ENCODE assay signal across 1 cellular context in the genomic region with DNA sequence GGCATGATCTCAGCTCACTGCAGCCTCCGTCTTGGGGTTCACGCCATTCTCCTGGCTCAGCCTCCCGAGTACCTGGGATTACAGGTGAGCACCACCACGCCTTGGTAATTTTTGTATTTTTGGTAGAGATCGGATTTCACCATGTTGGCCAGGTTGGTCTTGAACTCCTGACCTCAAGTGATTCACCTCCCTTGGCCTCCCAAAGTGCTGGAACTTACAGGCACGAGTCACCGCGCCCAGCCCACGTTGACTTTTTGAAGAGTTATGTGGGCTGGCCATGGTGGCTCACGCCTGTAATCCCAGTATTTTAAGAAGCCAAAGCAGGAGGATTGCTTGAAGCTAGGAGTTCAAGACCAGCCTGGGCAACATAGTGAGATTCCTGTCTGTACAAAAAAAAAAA.
TF ChIP-seq lines count a peak whose summit lies in the region.

No MANE protein-coding gene starts in this region.

TF ChIP-seq in HepG2, 621 proteins besides CTCF, POLR2A, EP300 and RAD21:
- TF ChIP-seq ZNF33A (CRISPR knock-in tag; IDR thresholded peaks at IDR 0.05; ENCODE audit: borderline replicate concordance) (no peak), POLR2G (IDR thresholded peaks at IDR 0.05; ENCODE audit: low read depth, low read length) (no peak), FLYWCH1 (CRISPR knock-in tag; IDR thresholded peaks at IDR 0.05) (no peak), PRMT3 (CRISPR knock-in tag; IDR thresholded peaks at IDR 0.05; ENCODE audit: borderline replicate concordance, low read depth) (no peak), MTF2 (CRISPR knock-in tag; IDR thresholded peaks at IDR 0.05; ENCODE audit: borderline replicate concordance) (no peak), PHF20 (CRISPR knock-in tag; IDR thresholded peaks at IDR 0.05) (no peak), DMAP1 (CRISPR knock-in tag; IDR thresholded peaks at IDR 0.05) (no peak), BORCS8-MEF2B (CRISPR knock-in tag; IDR thresholded peaks at IDR 0.05) (no peak), ARID2 (CRISPR knock-in tag; IDR thresholded peaks at IDR 0.05; ENCODE audit: borderline replicate concordance) (no peak), MYNN (CRISPR knock-in tag; IDR thresholded peaks at IDR 0.05; ENCODE audit: low read depth) (no peak), RARG (CRISPR knock-in tag; IDR thresholded peaks at IDR 0.05; ENCODE audit: low read depth) (no peak), NFYB (CRISPR knock-in tag; IDR thresholded peaks at IDR 0.05) (no peak), DPF2 (CRISPR knock-in tag; IDR thresholded peaks at IDR 0.05; ENCODE audit: borderline replicate concordance, low read depth) (no peak), ZNF460 (CRISPR knock-in tag; IDR thresholded peaks at IDR 0.05; ENCODE audit: borderline replicate concordance) (no peak), RFXAP (CRISPR knock-in tag; IDR thresholded peaks at IDR 0.05; ENCODE audit: borderline replicate concordance) (no peak), HNF4G (IDR thresholded peaks at IDR 0.05; ENCODE audit: borderline replicate concordance, low read depth, low read length) (no peak), HNF4G (CRISPR knock-in tag; IDR thresholded peaks at IDR 0.05; ENCODE audit: borderline replicate concordance, low read depth) (no peak)
- TF ChIP-seq, protein P1, sequence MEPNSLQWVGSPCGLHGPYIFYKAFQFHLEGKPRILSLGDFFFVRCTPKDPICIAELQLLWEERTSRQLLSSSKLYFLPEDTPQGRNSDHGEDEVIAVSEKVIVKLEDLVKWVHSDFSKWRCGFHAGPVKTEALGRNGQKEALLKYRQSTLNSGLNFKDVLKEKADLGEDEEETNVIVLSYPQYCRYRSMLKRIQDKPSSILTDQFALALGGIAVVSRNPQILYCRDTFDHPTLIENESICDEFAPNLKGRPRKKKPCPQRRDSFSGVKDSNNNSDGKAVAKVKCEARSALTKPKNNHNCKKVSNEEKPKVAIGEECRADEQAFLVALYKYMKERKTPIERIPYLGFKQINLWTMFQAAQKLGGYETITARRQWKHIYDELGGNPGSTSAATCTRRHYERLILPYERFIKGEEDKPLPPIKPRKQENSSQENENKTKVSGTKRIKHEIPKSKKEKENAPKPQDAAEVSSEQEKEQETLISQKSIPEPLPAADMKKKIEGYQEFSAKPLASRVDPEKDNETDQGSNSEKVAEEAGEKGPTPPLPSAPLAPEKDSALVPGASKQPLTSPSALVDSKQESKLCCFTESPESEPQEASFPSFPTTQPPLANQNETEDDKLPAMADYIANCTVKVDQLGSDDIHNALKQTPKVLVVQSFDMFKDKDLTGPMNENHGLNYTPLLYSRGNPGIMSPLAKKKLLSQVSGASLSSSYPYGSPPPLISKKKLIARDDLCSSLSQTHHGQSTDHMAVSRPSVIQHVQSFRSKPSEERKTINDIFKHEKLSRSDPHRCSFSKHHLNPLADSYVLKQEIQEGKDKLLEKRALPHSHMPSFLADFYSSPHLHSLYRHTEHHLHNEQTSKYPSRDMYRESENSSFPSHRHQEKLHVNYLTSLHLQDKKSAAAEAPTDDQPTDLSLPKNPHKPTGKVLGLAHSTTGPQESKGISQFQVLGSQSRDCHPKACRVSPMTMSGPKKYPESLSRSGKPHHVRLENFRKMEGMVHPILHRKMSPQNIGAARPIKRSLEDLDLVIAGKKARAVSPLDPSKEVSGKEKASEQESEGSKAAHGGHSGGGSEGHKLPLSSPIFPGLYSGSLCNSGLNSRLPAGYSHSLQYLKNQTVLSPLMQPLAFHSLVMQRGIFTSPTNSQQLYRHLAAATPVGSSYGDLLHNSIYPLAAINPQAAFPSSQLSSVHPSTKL (CRISPR knock-in tag; IDR thresholded peaks at IDR 0.05), result no peak
- TF ChIP-seq, protein P2, sequence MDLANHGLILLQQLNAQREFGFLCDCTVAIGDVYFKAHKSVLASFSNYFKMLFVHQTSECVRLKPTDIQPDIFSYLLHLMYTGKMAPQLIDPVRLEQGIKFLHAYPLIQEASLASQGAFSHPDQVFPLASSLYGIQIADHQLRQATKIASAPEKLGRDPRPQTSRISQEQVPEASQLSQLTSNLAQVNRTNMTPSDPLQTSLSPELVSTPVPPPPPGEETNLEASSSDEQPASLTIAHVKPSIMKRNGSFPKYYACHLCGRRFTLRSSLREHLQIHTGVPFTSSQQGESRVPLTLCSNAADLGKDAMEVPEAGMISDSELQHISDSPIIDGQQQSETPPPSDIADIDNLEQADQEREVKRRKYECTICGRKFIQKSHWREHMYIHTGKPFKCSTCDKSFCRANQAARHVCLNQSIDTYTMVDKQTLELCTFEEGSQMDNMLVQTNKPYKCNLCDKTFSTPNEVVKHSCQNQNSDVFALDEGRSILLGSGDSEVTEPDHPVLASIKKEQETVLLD (CRISPR knock-in tag; IDR thresholded peaks at IDR 0.05; ENCODE audit: low read depth), result no peak
- TF ChIP-seq, protein P3, sequence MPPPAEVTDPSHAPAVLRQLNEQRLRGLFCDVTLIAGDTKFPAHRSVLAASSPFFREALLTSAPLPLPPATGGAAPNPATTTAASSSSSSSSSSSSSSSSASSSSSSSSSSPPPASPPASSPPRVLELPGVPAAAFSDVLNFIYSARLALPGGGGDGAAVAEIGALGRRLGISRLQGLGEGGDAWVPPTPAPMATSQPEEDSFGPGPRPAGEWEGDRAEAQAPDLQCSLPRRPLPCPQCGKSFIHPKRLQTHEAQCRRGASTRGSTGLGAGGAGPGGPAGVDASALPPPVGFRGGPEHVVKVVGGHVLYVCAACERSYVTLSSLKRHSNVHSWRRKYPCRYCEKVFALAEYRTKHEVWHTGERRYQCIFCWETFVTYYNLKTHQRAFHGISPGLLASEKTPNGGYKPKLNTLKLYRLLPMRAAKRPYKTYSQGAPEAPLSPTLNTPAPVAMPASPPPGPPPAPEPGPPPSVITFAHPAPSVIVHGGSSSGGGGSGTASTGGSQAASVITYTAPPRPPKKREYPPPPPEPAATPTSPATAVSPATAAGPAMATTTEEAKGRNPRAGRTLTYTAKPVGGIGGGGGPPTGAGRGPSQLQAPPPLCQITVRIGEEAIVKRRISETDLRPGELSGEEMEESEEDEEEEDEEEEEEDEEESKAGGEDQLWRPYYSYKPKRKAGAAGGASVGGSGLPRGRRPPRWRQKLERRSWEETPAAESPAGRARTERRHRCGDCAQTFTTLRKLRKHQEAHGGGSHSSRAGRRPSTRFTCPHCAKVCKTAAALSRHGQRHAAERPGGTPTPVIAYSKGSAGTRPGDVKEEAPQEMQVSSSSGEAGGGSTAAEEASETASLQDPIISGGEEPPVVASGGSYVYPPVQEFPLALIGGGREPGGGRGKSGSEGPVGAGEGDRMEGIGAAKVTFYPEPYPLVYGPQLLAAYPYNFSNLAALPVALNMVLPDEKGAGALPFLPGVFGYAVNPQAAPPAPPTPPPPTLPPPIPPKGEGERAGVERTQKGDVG (CRISPR knock-in tag; IDR thresholded peaks at IDR 0.05; ENCODE audit: borderline replicate concordance), result no peak
